ENCODE assay signal across 18 cellular contexts in genomic region chr18:48517048-48517447, GRCh38. TPM values are rescaled to one million over a fixed set of nuclear protein-coding genes. Genes with fewer than 3 reads are reported as not detected.
DNase-seq lines count a peak whose midpoint lies in the region; ATAC-seq and TF ChIP-seq lines count a peak whose summit lies in the region.
"Had no signal": no experiment of that assay in that cellular context is flagged by ENCODE, and none has a peak within 500 bp of the region (broad histone marks: within the 10 kb centered on the region; RNA-seq: fewer than 3 reads in every experiment).

No MANE protein-coding gene starts in this region.

- H3K27me3 Mint-ChIP-seq in nephron progenitor cell (ENCODE audit: low read depth, poor library complexity): peaks cover 15% of the 10 kb centered on the region

- H3K9ac ChIP-seq in BLaER1: no peak overlapping the region

- H3K27ac Mint-ChIP-seq in nephron progenitor cell: peak overlapping the region; percentile 6
- H3K27ac Mint-ChIP-seq: CD4-positive, alpha-beta memory T cell; GM23338; H9 had no signal

- peak overlapping the region; percentile 54 for H3K4me2 ChIP-seq in BLaER1
- H3K4me2 ChIP-seq: GM23338 had no signal

- peak; percentile 10 for DNase-seq in LHCN-M2 (ENCODE audit: low read depth)
- DNase-seq in NCI-H69 (lab: John Stamatoyannopoulos, UW): peak; percentile 55
- no peak for DNase-seq in nephron progenitor cell
- DNase-seq in middle frontal gyrus (ENCODE audit: extremely low spot score, low spot score): no peak
- no peak for DNase-seq in ecto neural progenitor cell (ENCODE audit: low spot score)
- no peak for DNase-seq in DMS79 treated with DMSO at 0.1 percent for 48 hours (lab: John Stamatoyannopoulos, UW)
- DNase-seq: C1 segment of cervical spinal cord; CD4-positive, alpha-beta memory T cell; COR-L47; DMS153; EL; GDM1; H9 had no signal

- no peaks in the 10 kb centered on the region; the same call in 1 of the 2 replicates for H3K9me3 ChIP-seq in BLaER1

- no peak overlapping the region for H3K4me3 ChIP-seq in BLaER1
- H3K4me3 ChIP-seq: GM12878, GM23338 had no signal

- H3K27me3 ChIP-seq in BLaER1: no peaks in the 10 kb centered on the region

- ATAC-seq in GM18502 (IDR thresholded peaks at IDR 0.05; ENCODE audit: poor library complexity, unreplicated experiment): no peak
- ATAC-seq: GM12878, GM23338, HCT116 had no signal

- TF ChIP-seq CTCF in nephron progenitor cell (IDR thresholded peaks at IDR 0.05): no peak

- no peaks in the 10 kb centered on the region for H3K36me3 ChIP-seq in BLaER1

- H3K4me3 Mint-ChIP-seq in nephron progenitor cell: no peak overlapping the region
- H3K4me3 Mint-ChIP-seq: CD4-positive, alpha-beta memory T cell; GM23338; H9 had no signal

- no peaks in the 10 kb centered on the region for H3K4me1 Mint-ChIP-seq in nephron progenitor cell
- H3K4me1 Mint-ChIP-seq: CD4-positive, alpha-beta memory T cell; GM23338 had no signal

- H3K9me3 Mint-ChIP-seq in nephron progenitor cell: no peaks in the 10 kb centered on the region
- H3K9me3 Mint-ChIP-seq: CD4-positive, alpha-beta memory T cell; GM23338; H9 had no signal

- peaks cover 12% of the 10 kb centered on the region for H3K4me1 ChIP-seq in BLaER1

- H3K27ac ChIP-seq in BLaER1: no peak overlapping the region

- no peaks in the 10 kb centered on the region for H3K36me3 Mint-ChIP-seq in nephron progenitor cell (ENCODE audit: low read depth)
- H3K36me3 Mint-ChIP-seq: CD4-positive, alpha-beta memory T cell had no signal

- no peaks in the 10 kb centered on the region for H4K20me1 ChIP-seq in BLaER1

RNA-seq across cellular contexts. Expression of gene CTIF, which starts 21.8 kb away (rescaled TPM):
- 15.8 and 18.1 TPM in 2 replicates for total RNA-seq in LHCN-M2 (2014; rRNA removed)
- polyA plus RNA-seq in LHCN-M2 (2012): 57.5 TPM
- polyA plus RNA-seq: CD4-positive, alpha-beta memory T cell had no signal

Comparison
In these comparisons a context has a peak if more than half of its experiments do, and no peak if none do; other contexts are left out.
1. DNase-seq: peak in LHCN-M2 (single experiment) and NCI-H69 (single experiment); none in nephron progenitor cell (single experiment), middle frontal gyrus (single experiment), ecto neural progenitor cell (single experiment) and DMS79 treated with DMSO at 0.1 percent for 48 hours (single experiment).